In the genomic region with DNA sequence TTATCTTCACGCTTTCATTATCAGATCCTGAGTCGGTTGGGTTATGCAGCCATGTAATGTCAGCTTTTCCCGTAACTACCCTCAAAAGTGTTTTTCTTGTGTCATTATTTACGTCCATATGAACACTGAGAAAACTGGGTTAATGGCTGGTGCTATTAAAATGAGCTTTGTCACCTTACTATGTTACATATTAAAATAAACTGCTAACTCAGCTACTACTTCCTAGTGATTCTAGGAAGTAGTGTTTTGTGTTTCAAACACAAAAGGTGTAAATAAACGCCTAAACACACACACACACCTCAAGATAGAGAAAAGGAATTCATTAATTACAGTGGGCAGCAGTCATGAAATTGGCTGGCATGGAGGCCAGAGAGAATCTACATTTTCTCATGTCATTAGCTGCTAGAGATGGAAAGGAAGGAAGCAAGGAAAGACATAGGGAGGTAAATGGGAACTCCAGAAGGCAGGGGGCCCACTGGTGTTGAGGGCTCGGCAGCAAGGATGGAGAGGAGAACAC, we compare ENCODE assay signal across 9 cellular contexts. TPM values are rescaled to one million over a fixed set of nuclear protein-coding genes. Genes with fewer than 3 reads are reported as not detected.
DNase-seq lines count a peak whose midpoint lies in the region; ATAC-seq and TF ChIP-seq lines count a peak whose summit lies in the region.
"Had no signal": no experiment of that assay in that cellular context is flagged by ENCODE, and none has a peak within 500 bp of the region (broad histone marks: within the 10 kb centered on the region; RNA-seq: fewer than 3 reads in every experiment).

No MANE protein-coding gene starts in this region.

- H3K9ac ChIP-seq in DND-41 (ENCODE audit: low read depth, low read length) (peak overlapping the region; percentile 57), HUES48 (ENCODE audit: low read depth, low read length) (peak overlapping the region; percentile 58), endocrine pancreas (ENCODE audit: control insufficient read depth, insufficient read depth, low read length) (peak overlapping the region; percentile 32)

- no peaks in the 10 kb centered on the region for H3K9me3 Mint-ChIP-seq in CD14-positive monocyte

- H3K27ac Mint-ChIP-seq in CD14-positive monocyte = no peak overlapping the region
- H3K27ac Mint-ChIP-seq: activated CD8-positive, alpha-beta memory T cell treated with anti-CD3 and anti-CD28 coated beads, Interleukin-2, amount 10 ng/mL, durations not matched to agents 7 days and 5 days had no signal

- H3K36me3 Mint-ChIP-seq in CD14-positive monocyte = peaks cover 19 to 33% of the 10 kb centered on the region in 2 donors

- ATAC-seq in DND-41 (ENCODE audit: insufficient read depth, low read depth) (no peak), GM18511 (IDR thresholded peaks at IDR 0.05; ENCODE audit: unreplicated experiment) (no peak), HG02970 (IDR thresholded peaks at IDR 0.05; ENCODE audit: low FRiP score, unreplicated experiment) (no peak)

- H3K9me3 ChIP-seq in DND-41 (ENCODE audit: insufficient read depth, low read length, severe bottlenecking) (no peaks in the 10 kb centered on the region), HUES48 (ENCODE audit: control insufficient read depth, insufficient read depth, low read length) (no peaks in the 10 kb centered on the region), endocrine pancreas (ENCODE audit: control insufficient read depth, low read length) (no peaks in the 10 kb centered on the region), neutrophil (no peaks in the 10 kb centered on the region)

- peaks cover 8% of the 10 kb centered on the region for H3K4me1 Mint-ChIP-seq in CD14-positive monocyte

- peak overlapping the region; percentile 85 for H2AFZ ChIP-seq in DND-41 (ENCODE audit: low read depth, low read length)

- no peaks in the 10 kb centered on the region for H4K20me1 ChIP-seq in DND-41 (ENCODE audit: insufficient read depth, low read length)

- DNase-seq in DND-41 (no peak), CD14-positive monocyte (ENCODE audit: low spot score) (no peak)
- DNase-seq in stimulated activated CD4-positive, alpha-beta T cell treated with anti-CD3 and anti-CD28 coated beads, Interleukin-12 subunit alpha, Interleukin-12 subunit beta, amount 100 ng/mL, for 4 hours = no peak

- H3K4me3 ChIP-seq in DND-41 (ENCODE audit: low read depth in 1 of 2, low read length in 2 of 2) = peak overlapping the region; percentile 25 to 80; a peak in 3 of 4 replicates
- peak overlapping the region; percentile 87 for H3K4me3 ChIP-seq in HUES48 (ENCODE audit: low read depth, low read length)
- peak overlapping the region; percentile 95 for H3K4me3 ChIP-seq in endocrine pancreas (ENCODE audit: control insufficient read depth, insufficient read depth, low read length)
- peak overlapping the region; percentile 71 to 79 for H3K4me3 ChIP-seq in neutrophil (ENCODE audit: low read depth in 1 of 2, low read length in 1 of 2)

- H3K36me3 ChIP-seq in DND-41 (ENCODE audit: insufficient read depth, low read length) (peaks cover 24% of the 10 kb centered on the region), HUES48 (ENCODE audit: control insufficient read depth, insufficient read depth, low read length) (peaks cover 23% of the 10 kb centered on the region), endocrine pancreas (ENCODE audit: control insufficient read depth, insufficient read depth, low read length) (no peaks in the 10 kb centered on the region), neutrophil (peaks cover 5% of the 10 kb centered on the region)

- intact Hi-C loops in CD14-positive monocyte (cut with micrococcal nuclease) = loop anchor here in 1 of 2 donors (1.0 to 10.0 kb wide), 3 partner anchors 11 to 1185 kb away; a partner anchor contains a TSS

- H3K4me1 ChIP-seq in DND-41 (ENCODE audit: insufficient read depth, low read length) = peaks cover 33% of the 10 kb centered on the region
- H3K4me1 ChIP-seq in HUES48 (ENCODE audit: control insufficient read depth, insufficient read depth, low read length) = no peaks in the 10 kb centered on the region
- H3K4me1 ChIP-seq in endocrine pancreas (ENCODE audit: control insufficient read depth, insufficient read depth, low read length) = peaks cover 6% of the 10 kb centered on the region
- H3K4me1 ChIP-seq in neutrophil (ENCODE audit: control insufficient read depth in 1 of 2, insufficient read depth in 1 of 2, low read depth in 1 of 2, low read length in 1 of 2) = peaks cover 42 to 48% of the 10 kb centered on the region in 2 experiments

- H3K27me3 ChIP-seq in DND-41 (ENCODE audit: insufficient read depth, low read length, poor library complexity) = no peaks in the 10 kb centered on the region
- H3K27me3 ChIP-seq in HUES48 (ENCODE audit: control insufficient read depth, insufficient read depth, low read length) = no peaks in the 10 kb centered on the region
- H3K27me3 ChIP-seq in endocrine pancreas (ENCODE audit: control insufficient read depth, insufficient read depth, low read length) = no peaks in the 10 kb centered on the region
- no peaks in the 10 kb centered on the region for H3K27me3 ChIP-seq in neutrophil

- no peak overlapping the region for H3K4me3 Mint-ChIP-seq in CD14-positive monocyte
- H3K4me3 Mint-ChIP-seq: activated CD8-positive, alpha-beta memory T cell treated with anti-CD3 and anti-CD28 coated beads, Interleukin-2, amount 10 ng/mL, durations not matched to agents 7 days and 5 days had no signal

- H3K4me2 ChIP-seq in DND-41 (ENCODE audit: insufficient read depth, low read length) = peak overlapping the region; percentile 86

- TF ChIP-seq CTCF in DND-41 (IDR thresholded peaks at IDR 0.05; ENCODE audit: borderline replicate concordance, extremely low read depth, low read length, poor library complexity, severe bottlenecking) (no peak), neutrophil (IDR thresholded peaks at IDR 0.05) (no peak), CD14-positive monocyte (IDR thresholded peaks at IDR 0.05) (no peak)

- no peaks in the 10 kb centered on the region for H3K27me3 Mint-ChIP-seq in CD14-positive monocyte (ENCODE audit: low read depth in 3 of 3)
- H3K27me3 Mint-ChIP-seq: activated CD8-positive, alpha-beta memory T cell treated with anti-CD3 and anti-CD28 coated beads, Interleukin-2, amount 10 ng/mL, durations not matched to agents 7 days and 5 days had no signal

- peak overlapping the region; percentile 57 for H3K27ac ChIP-seq in DND-41 (ENCODE audit: low read length)
- H3K27ac ChIP-seq in HUES48 (ENCODE audit: low read depth, low read length) = peak overlapping the region; percentile 62
- peak overlapping the region; percentile 83 for H3K27ac ChIP-seq in neutrophil

- H3K79me2 ChIP-seq in DND-41 (ENCODE audit: insufficient read depth, low read length) = peaks cover 23% of the 10 kb centered on the region

RNA-seq across cellular contexts. Expression of a gene that starts 0.7 kb away (rescaled TPM):
- 10 to 100 TPM; 44.1 to 44.4 TPM for polyA plus RNA-seq in CD14-positive monocyte

RNA-seq across cellular contexts. Expression of a gene that starts 11.0 kb away (rescaled TPM):
- polyA plus RNA-seq in CD14-positive monocyte = 10 to 100 TPM; 85.7 to 89.7 TPM

RNA-seq across cellular contexts. Expression of a gene that starts 27.0 kb away (rescaled TPM):
- polyA plus RNA-seq in CD14-positive monocyte = 10 to 100 TPM; 57.3 to 79.7 TPM

RNA-seq across cellular contexts. Expression of a gene that starts 46.9 kb away (rescaled TPM):
- not detected for polyA plus RNA-seq in CD14-positive monocyte

RNA-seq across cellular contexts. Expression of a gene that starts 52.4 kb away (rescaled TPM):
- not detected for polyA plus RNA-seq in CD14-positive monocyte
